ENCODE assay signal across 8 cellular contexts in genomic region chr11:36376888-36377758, GRCh38.
DNase-seq lines count a peak whose midpoint lies in the region; TF ChIP-seq lines count a peak whose summit lies in the region.

No MANE protein-coding gene starts in this region.

- no peak overlapping the region for H3K14ac ChIP-seq in H9 (ENCODE audit: insufficient read depth, low read length)

- H3K9me3 Mint-ChIP-seq in Calu3 (ENCODE audit: low read depth, unreplicated experiment) (no peaks in the 10 kb centered on the region), H9 (no peaks in the 10 kb centered on the region)
- no peaks in the 10 kb centered on the region for H3K9me3 Mint-ChIP-seq in activated naive CD8-positive, alpha-beta T cell treated with anti-CD3 and anti-CD28 coated beads for 36 hours

- intact Hi-C loops in Calu3 (cut with micrococcal nuclease; ENCODE audit: unreplicated experiment) (no loop called here), left ventricle myocardium inferior (cut with micrococcal nuclease) (no loop called here), posterior vena cava (cut with DNase I) (no loop called here)

- peak overlapping the region; percentile 39 for H3K9ac ChIP-seq in H9 (ENCODE audit: extremely low read depth, insufficient read length, low read length)

- H3K79me2 ChIP-seq in H9 (ENCODE audit: insufficient read depth, low read length), result no peaks in the 10 kb centered on the region

- no peak overlapping the region for H2BK12ac ChIP-seq in H9 (ENCODE audit: insufficient read length, low read depth, low read length)

- H3K23ac ChIP-seq in H9 (ENCODE audit: insufficient read length, low read depth, low read length), result no peak overlapping the region

- no CpG with 5 or more reads among the region's 68 CpGs for WGBS in H9 (ENCODE audit: extremely low coverage, insufficient read length, low lambda C conversion rate)

- H2BK20ac ChIP-seq in H9 (ENCODE audit: low read depth, low read length, poor library complexity, severe bottlenecking), result no peak overlapping the region

- no TSS peak for BruUV-seq in Calu3 (replicated peaks; lab: Mats Ljungman, UMichigan)

- H3K4ac ChIP-seq in H9 (ENCODE audit: low read depth, low read length), result no peak overlapping the region

- H3K27me3 Mint-ChIP-seq in Calu3 (ENCODE audit: unreplicated experiment), result peaks cover 59% of the 10 kb centered on the region
- peaks cover 70% of the 10 kb centered on the region for H3K27me3 Mint-ChIP-seq in H9 (ENCODE audit: low read depth)
- peaks cover 82% of the 10 kb centered on the region for H3K27me3 Mint-ChIP-seq in activated naive CD8-positive, alpha-beta T cell treated with anti-CD3 and anti-CD28 coated beads for 36 hours

- H4K91ac ChIP-seq in H9 (ENCODE audit: insufficient read length, low read depth, low read length), result no peak overlapping the region

- H3K36me3 ChIP-seq in Peyer's patch, result peaks cover 0 to 11% (median 0%) of the 10 kb centered on the region in 3 donors
- no peaks in the 10 kb centered on the region for H3K36me3 ChIP-seq in left ventricle myocardium inferior

- no peak overlapping the region for H3K27ac Mint-ChIP-seq in Calu3 (ENCODE audit: unreplicated experiment)
- no peak overlapping the region for H3K27ac Mint-ChIP-seq in H9
- peak overlapping the region; percentile 28 for H3K27ac Mint-ChIP-seq in activated naive CD8-positive, alpha-beta T cell treated with anti-CD3 and anti-CD28 coated beads for 36 hours

- H3K27ac ChIP-seq in H9 (ENCODE audit: insufficient read length, low read depth, low read length) (no peak overlapping the region), Peyer's patch (peak overlapping the region; percentile 72 to 84 (median 78)), left ventricle myocardium inferior (replicated peaks) (peak overlapping the region; percentile 42)

- H3K4me1 ChIP-seq in H9 (ENCODE audit: insufficient read depth, low read length) (no peaks in the 10 kb centered on the region), Peyer's patch (peaks cover 0 to 52% (median 3%) of the 10 kb centered on the region in 4 donors), left ventricle myocardium inferior (peaks cover 26% of the 10 kb centered on the region)

- no peak overlapping the region for H2AK5ac ChIP-seq in H9 (ENCODE audit: insufficient read length, low read length)

- no peaks in the 10 kb centered on the region for H3K79me1 ChIP-seq in H9 (ENCODE audit: insufficient read depth, low read depth, low read length, poor library complexity, severe bottlenecking)

- H4K5ac ChIP-seq in H9 (ENCODE audit: insufficient read length, low read depth, low read length), result no peak overlapping the region

- no peak overlapping the region for H3K56ac ChIP-seq in H9 (ENCODE audit: insufficient read length, low read depth, low read length)

- no peak overlapping the region for H2BK120ac ChIP-seq in H9 (ENCODE audit: low read depth, low read length, poor library complexity, severe bottlenecking)

- H3K23me2 ChIP-seq in H9 (ENCODE audit: insufficient read length, low read depth, low read length, poor library complexity, severe bottlenecking), result peaks cover 18% of the 10 kb centered on the region

- H3K9me3 ChIP-seq in H9 (ENCODE audit: control insufficient read depth, low read depth, low read length), result no peaks in the 10 kb centered on the region
- H3K9me3 ChIP-seq in Peyer's patch, result no peaks in the 10 kb centered on the region
- H3K9me3 ChIP-seq in left ventricle myocardium inferior (replicated peaks), result no peaks in the 10 kb centered on the region

- no peaks in the 10 kb centered on the region for H4K20me1 ChIP-seq in H9 (ENCODE audit: control insufficient read depth, insufficient read depth, insufficient read length)

- H3T11ph ChIP-seq in H9 (ENCODE audit: low read length), result no peak overlapping the region

- CTCF ChIA-PET in Calu3 (lab: Charles Lee), result interaction anchor here (1.3 kb wide), 2 partner anchors 11 to 76 kb away, joined by 3 to 4 read pairs; no protein-coding TSS in a partner anchor

- TF ChIP-seq POLR2A in Peyer's patch (IDR thresholded peaks at IDR 0.05), result peak in 1 of 2 donors; percentile 32

- H4K8ac ChIP-seq in H9 (replicated peaks; ENCODE audit: insufficient read length, low read depth, low read length), result no peak overlapping the region

- peaks cover 25% of the 10 kb centered on the region for H3K4me1 Mint-ChIP-seq in Calu3 (ENCODE audit: low read depth, unreplicated experiment)
- peaks cover 12 to 14% of the 10 kb centered on the region in 2 experiments for H3K4me1 Mint-ChIP-seq in H9
- peaks cover 28% of the 10 kb centered on the region for H3K4me1 Mint-ChIP-seq in activated naive CD8-positive, alpha-beta T cell treated with anti-CD3 and anti-CD28 coated beads for 36 hours

- H3K36me3 Mint-ChIP-seq in Calu3 (ENCODE audit: insufficient read depth, unreplicated experiment) (no peaks in the 10 kb centered on the region), H9 (ENCODE audit: insufficient read depth in 1 of 3, low read depth in 3 of 3) (peaks cover 0 to 3% (median 0%) of the 10 kb centered on the region in 3 experiments; a peak in 2 of 7 replicates)
- H3K36me3 Mint-ChIP-seq in activated naive CD8-positive, alpha-beta T cell treated with anti-CD3 and anti-CD28 coated beads for 36 hours, result peaks cover 3% of the 10 kb centered on the region

- peak; percentile 56 for DNase-seq in Calu3
- DNase-seq in H9, result peak; percentile 76
- peak; percentile 45 to 83 (median 79) for DNase-seq in Peyer's patch
- peak; percentile 58 for DNase-seq in activated naive CD8-positive, alpha-beta T cell treated with anti-CD3 and anti-CD28 coated beads for 36 hours
- DNase-seq in left ventricle myocardium inferior, result peak; percentile 52
- DNase-seq in posterior vena cava (ENCODE audit: low spot score), result peak; percentile 88
- no peak for DNase-seq in SHP77 (lab: John Stamatoyannopoulos, UW)
- DNase-seq in NCI-H1436 treated with DMSO at 0.1 percent for 48 hours (lab: John Stamatoyannopoulos, UW), result no peak

- no peak overlapping the region for H2BK5ac ChIP-seq in H9 (ENCODE audit: insufficient read length, low read length)

- H3K27me3 ChIP-seq in H9 (ENCODE audit: insufficient read depth, low read length), result peaks cover 4% of the 10 kb centered on the region; the same call in 1 of the 2 replicates
- H3K27me3 ChIP-seq in Peyer's patch, result no peaks in the 10 kb centered on the region
- peaks cover 79% of the 10 kb centered on the region for H3K27me3 ChIP-seq in left ventricle myocardium inferior (ENCODE audit: low read depth)

- H3K4me3 Mint-ChIP-seq in Calu3 (ENCODE audit: low read depth, unreplicated experiment), result peak overlapping the region; percentile 65
- H3K4me3 Mint-ChIP-seq in H9, result peak overlapping the region; percentile 80 to 97
- peak overlapping the region; percentile 81 for H3K4me3 Mint-ChIP-seq in activated naive CD8-positive, alpha-beta T cell treated with anti-CD3 and anti-CD28 coated beads for 36 hours

- H3K4me3 ChIP-seq in Peyer's patch (peak overlapping the region; percentile 54 to 90 (median 70)), left ventricle myocardium inferior (peak overlapping the region; percentile 70)

- no peak overlapping the region for H2AFZ ChIP-seq in H9 (ENCODE audit: low read length)

- TF ChIP-seq CTCF in Calu3 (IDR thresholded peaks at IDR 0.05; ENCODE audit: unreplicated experiment), result no peak
- TF ChIP-seq CTCF in H9 (conservative IDR thresholded peaks at IDR 0.05), result peak; percentile 77
- TF ChIP-seq CTCF in Peyer's patch (IDR thresholded peaks at IDR 0.05), result peak in 4 of 6 experiments; percentile 52 to 72 (median 65)
- peak; percentile 67 for TF ChIP-seq CTCF in left ventricle myocardium inferior (IDR thresholded peaks at IDR 0.05; ENCODE audit: borderline replicate concordance)

- no peak overlapping the region for H3K18ac ChIP-seq in H9 (ENCODE audit: insufficient read length, low read depth, low read length)

- no peak overlapping the region for H2BK15ac ChIP-seq in H9 (ENCODE audit: low read depth, low read length)

- peak overlapping the region; percentile 87 for H3K4me2 ChIP-seq in H9 (ENCODE audit: insufficient read depth, insufficient read length, low read length)

Comparison
In these comparisons a context has a peak if more than half of its experiments do, and no peak if none do; other contexts are left out.
1. DNase-seq: peak in Calu3 (single experiment), H9 (single experiment), Peyer's patch (3 of 3), activated naive CD8-positive, alpha-beta T cell treated with anti-CD3 and anti-CD28 coated beads for 36 hours (single experiment), left ventricle myocardium inferior (single experiment) and posterior vena cava (single experiment); none in SHP77 (0 of 2) and NCI-H1436 treated with DMSO at 0.1 percent for 48 hours (single experiment).
2. Peak in every context shown above with its lines, with median percentiles within 50 percentile points of each other: H3K4me3 Mint-ChIP-seq.